16 cellular contexts compared by ENCODE assay signal in the genomic region with DNA sequence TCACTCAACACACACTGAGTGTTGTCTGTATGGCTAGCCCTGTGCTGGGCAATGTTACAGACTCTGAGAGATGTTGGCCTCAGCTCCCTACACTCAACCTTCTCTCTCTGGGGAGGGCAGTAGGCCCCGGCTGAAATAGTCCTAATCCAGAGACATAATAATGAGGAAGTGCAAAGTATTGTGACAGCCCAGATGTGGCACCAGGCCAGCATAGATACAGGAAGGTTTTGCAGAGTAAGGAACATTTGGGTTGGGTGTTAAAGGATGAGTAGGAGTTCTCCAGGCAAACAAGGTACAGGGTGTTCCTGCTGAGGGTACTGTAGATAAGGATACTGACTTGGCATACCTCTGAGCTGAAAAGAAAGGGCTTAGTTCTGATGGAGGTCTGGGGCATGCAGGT. TPM values are rescaled to one million over a fixed set of nuclear protein-coding genes. Genes with fewer than 3 reads are reported as not detected.
A peak's percentile ranks its signal among the peaks of the same experiment; 100 is the strongest.
DNase-seq lines count a peak whose midpoint lies in the region; ATAC-seq and TF ChIP-seq lines count a peak whose summit lies in the region.
"Had no signal": no experiment of that assay in that cellular context is flagged by ENCODE, and none has a peak within 500 bp of the region (broad histone marks: within the 10 kb centered on the region; RNA-seq: fewer than 3 reads in every experiment).

No MANE protein-coding gene starts in this region.

- intact Hi-C loops in activated T-helper 1 cell treated with anti-CD3 and anti-CD28 coated beads, Interleukin-12 subunit alpha, Interleukin-12 subunit beta, Interleukin-2, Interleukin-4 antibody, amounts not matched to agents 30 ng/mL and 10 ng/mL and 1 ng/mL, durations not matched to agents 14 hours and 24 hours and 36 hours (cut with micrococcal nuclease): loop anchor here (10.0 kb wide), 2 partner anchors 392 to 482 kb away; a partner anchor contains a TSS
- intact Hi-C loops in head of caudate nucleus (cut with DNase I): no loop called here

- no peaks in the 10 kb centered on the region for H3K36me3 Mint-ChIP-seq in activated T-helper 1 cell treated with anti-CD3 and anti-CD28 coated beads, Interleukin-12 subunit alpha, Interleukin-12 subunit beta, Interleukin-2, Interleukin-4 antibody, amounts not matched to agents 30 ng/mL and 10 ng/mL and 1 ng/mL, durations not matched to agents 14 hours and 24 hours and 36 hours (ENCODE audit: low read depth)
- no peaks in the 10 kb centered on the region for H3K36me3 Mint-ChIP-seq in nephron progenitor cell (ENCODE audit: low read depth)

- H3K27me3 Mint-ChIP-seq in activated T-helper 1 cell treated with anti-CD3 and anti-CD28 coated beads, Interleukin-12 subunit alpha, Interleukin-12 subunit beta, Interleukin-2, Interleukin-4 antibody, amounts not matched to agents 30 ng/mL and 10 ng/mL and 1 ng/mL, durations not matched to agents 14 hours and 24 hours and 36 hours (ENCODE audit: insufficient read depth): peaks cover 11% of the 10 kb centered on the region
- H3K27me3 Mint-ChIP-seq in nephron progenitor cell (ENCODE audit: low read depth, poor library complexity): peaks cover 36% of the 10 kb centered on the region

- H3K27ac Mint-ChIP-seq in activated T-helper 1 cell treated with anti-CD3 and anti-CD28 coated beads, Interleukin-12 subunit alpha, Interleukin-12 subunit beta, Interleukin-2, Interleukin-4 antibody, amounts not matched to agents 30 ng/mL and 10 ng/mL and 1 ng/mL, durations not matched to agents 14 hours and 24 hours and 36 hours: peak overlapping the region; percentile 3
- H3K27ac Mint-ChIP-seq in nephron progenitor cell: no peak overlapping the region
- H3K27ac Mint-ChIP-seq: stimulated activated naive CD8-positive, alpha-beta T cell treated with anti-CD3 and anti-CD28 coated beads, Interleukin-15, Interleukin-2, amounts not matched to agents 100 ng/mL and 50 ng/mL, for 24 hours had no signal

- H3K4me3 Mint-ChIP-seq in activated T-helper 1 cell treated with anti-CD3 and anti-CD28 coated beads, Interleukin-12 subunit alpha, Interleukin-12 subunit beta, Interleukin-2, Interleukin-4 antibody, amounts not matched to agents 30 ng/mL and 10 ng/mL and 1 ng/mL, durations not matched to agents 14 hours and 24 hours and 36 hours: peak overlapping the region; percentile 86
- peak overlapping the region; percentile 58 for H3K4me3 Mint-ChIP-seq in nephron progenitor cell

- no peak for TF ChIP-seq CTCF in nephron progenitor cell (IDR thresholded peaks at IDR 0.05)

- ATAC-seq in GM21723 (IDR thresholded peaks at IDR 0.05; ENCODE audit: unreplicated experiment): no peak
- ATAC-seq: A549 had no signal

- H3K9me3 Mint-ChIP-seq in activated T-helper 1 cell treated with anti-CD3 and anti-CD28 coated beads, Interleukin-12 subunit alpha, Interleukin-12 subunit beta, Interleukin-2, Interleukin-4 antibody, amounts not matched to agents 30 ng/mL and 10 ng/mL and 1 ng/mL, durations not matched to agents 14 hours and 24 hours and 36 hours: no peaks in the 10 kb centered on the region
- H3K9me3 Mint-ChIP-seq in nephron progenitor cell: no peaks in the 10 kb centered on the region
- H3K9me3 Mint-ChIP-seq: stimulated activated naive CD8-positive, alpha-beta T cell treated with anti-CD3 and anti-CD28 coated beads, Interleukin-15, Interleukin-2, amounts not matched to agents 100 ng/mL and 50 ng/mL, for 24 hours had no signal

- DNase-seq in SKM-1 treated with dmso at 0.1 percent for 144 hours (lab: John Stamatoyannopoulos, UW; ENCODE audit: unreplicated experiment) (peak; percentile 11), SKM-1 (lab: John Stamatoyannopoulos, UW; ENCODE audit: unreplicated experiment) (no peak), KG1 (lab: John Stamatoyannopoulos, UW) (peak; percentile 5), nephron progenitor cell (no peak), head of caudate nucleus (no peak), NCI-H446 treated with DMSO at 0.1 percent for 48 hours (lab: John Stamatoyannopoulos, UW) (no peak)
- DNase-seq in activated T-helper 1 cell treated with anti-CD3 and anti-CD28 coated beads, Interleukin-12 subunit alpha, Interleukin-12 subunit beta, Interleukin-2, Interleukin-4 antibody, amounts not matched to agents 30 ng/mL and 10 ng/mL and 1 ng/mL, durations not matched to agents 14 hours and 24 hours and 36 hours (ENCODE audit: low spot score): no peak
- DNase-seq: activated gamma-delta T cell; foreskin melanocyte; NCI-H1417 treated with DMSO at 0.1 percent for 48 hours; posterior cingulate gyrus; stimulated activated CD4-positive, alpha-beta T cell treated with anti-CD3 and anti-CD28 coated beads, Interleukin-2, amount 100 ng/mL, for 48 hours had no signal

- H3K4me1 Mint-ChIP-seq in activated T-helper 1 cell treated with anti-CD3 and anti-CD28 coated beads, Interleukin-12 subunit alpha, Interleukin-12 subunit beta, Interleukin-2, Interleukin-4 antibody, amounts not matched to agents 30 ng/mL and 10 ng/mL and 1 ng/mL, durations not matched to agents 14 hours and 24 hours and 36 hours (ENCODE audit: low read depth): peaks cover 38% of the 10 kb centered on the region
- peaks cover 47% of the 10 kb centered on the region for H3K4me1 Mint-ChIP-seq in nephron progenitor cell

RNA-seq across cellular contexts. Expression of a gene that starts 2.4 kb away (rescaled TPM):
- total RNA-seq in activated T-helper 1 cell treated with anti-CD3 and anti-CD28 coated beads, Interleukin-12 subunit alpha, Interleukin-12 subunit beta, Interleukin-2, Interleukin-4 antibody, amounts not matched to agents 30 ng/mL and 10 ng/mL and 1 ng/mL, durations not matched to agents 14 hours and 24 hours and 36 hours: 4.9 and 7.8 TPM in 2 replicates

RNA-seq across cellular contexts. Expression of a gene that starts 2.4 kb away (rescaled TPM):
- total RNA-seq in activated T-helper 1 cell treated with anti-CD3 and anti-CD28 coated beads, Interleukin-12 subunit alpha, Interleukin-12 subunit beta, Interleukin-2, Interleukin-4 antibody, amounts not matched to agents 30 ng/mL and 10 ng/mL and 1 ng/mL, durations not matched to agents 14 hours and 24 hours and 36 hours: 2.6 and 2.9 TPM in 2 replicates

RNA-seq across cellular contexts. Expression of a gene that starts 2.8 kb away (rescaled TPM):
- total RNA-seq in activated T-helper 1 cell treated with anti-CD3 and anti-CD28 coated beads, Interleukin-12 subunit alpha, Interleukin-12 subunit beta, Interleukin-2, Interleukin-4 antibody, amounts not matched to agents 30 ng/mL and 10 ng/mL and 1 ng/mL, durations not matched to agents 14 hours and 24 hours and 36 hours: 5.0 TPM in 2 replicates

RNA-seq across cellular contexts. Expression of a gene that starts 31.3 kb away (rescaled TPM):
- 259 and 272 TPM in 2 replicates for total RNA-seq in activated T-helper 1 cell treated with anti-CD3 and anti-CD28 coated beads, Interleukin-12 subunit alpha, Interleukin-12 subunit beta, Interleukin-2, Interleukin-4 antibody, amounts not matched to agents 30 ng/mL and 10 ng/mL and 1 ng/mL, durations not matched to agents 14 hours and 24 hours and 36 hours

RNA-seq across cellular contexts. Expression of a gene that starts 38.7 kb away (rescaled TPM):
- not detected in 2 replicates for total RNA-seq in activated T-helper 1 cell treated with anti-CD3 and anti-CD28 coated beads, Interleukin-12 subunit alpha, Interleukin-12 subunit beta, Interleukin-2, Interleukin-4 antibody, amounts not matched to agents 30 ng/mL and 10 ng/mL and 1 ng/mL, durations not matched to agents 14 hours and 24 hours and 36 hours
- total RNA-seq: kidney epithelial cell had no signal

Comparison
In these comparisons a context has a peak if more than half of its experiments do, and no peak if none do; other contexts are left out.
1. DNase-seq: peak in SKM-1 treated with dmso at 0.1 percent for 144 hours (single experiment) and KG1 (single experiment); none in SKM-1 (single experiment), activated T-helper 1 cell treated with anti-CD3 and anti-CD28 coated beads, Interleukin-12 subunit alpha, Interleukin-12 subunit beta, Interleukin-2, Interleukin-4 antibody, amounts not matched to agents 30 ng/mL and 10 ng/mL and 1 ng/mL, durations not matched to agents 14 hours and 24 hours and 36 hours (single experiment), nephron progenitor cell (single experiment), head of caudate nucleus (0 of 42) and NCI-H446 treated with DMSO at 0.1 percent for 48 hours (single experiment).